In the genomic region with DNA sequence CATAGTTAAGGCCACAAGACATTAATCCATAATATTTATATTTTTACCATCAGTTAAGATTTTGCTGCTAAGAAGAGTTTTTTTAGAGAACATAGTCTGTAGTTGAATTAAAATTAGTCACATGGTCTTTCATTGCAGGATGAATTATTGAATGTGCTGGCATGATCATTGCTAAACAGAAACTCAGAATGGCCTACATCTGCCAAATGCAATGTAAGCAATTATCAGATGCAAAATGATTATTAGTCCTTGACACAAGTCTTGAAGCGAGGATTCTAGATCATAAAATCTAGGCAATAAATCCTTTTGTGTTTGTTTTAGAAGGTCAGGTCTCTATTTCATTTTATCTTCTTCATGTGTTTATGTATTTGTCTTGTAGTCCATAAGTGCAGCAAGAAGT, we compare ENCODE assay signal across 19 cellular contexts.
DNase-seq lines count a peak whose midpoint lies in the region; ATAC-seq, FAIRE-seq and TF ChIP-seq lines count a peak whose summit lies in the region.
"Had no signal": no experiment of that assay in that cellular context is flagged by ENCODE, and none has a peak within 500 bp of the region (broad histone marks: within the 10 kb centered on the region; RNA-seq: fewer than 3 reads in every experiment).

No MANE protein-coding gene starts in this region.

- no TSS peak for BruUV-seq in endothelial cell of umbilical vein (replicated peaks; lab: Mats Ljungman, UMichigan)

- H3K9me3 ChIP-seq in left ventricle myocardium inferior (replicated peaks) = no peaks in the 10 kb centered on the region
- no peaks in the 10 kb centered on the region for H3K9me3 ChIP-seq in endothelial cell of umbilical vein (replicated peaks; ENCODE audit: control insufficient read depth, insufficient read depth, low read length)

- TF ChIP-seq CTCF in left ventricle myocardium inferior (IDR thresholded peaks at IDR 0.05; ENCODE audit: borderline replicate concordance) (no peak), endothelial cell of umbilical vein (IDR thresholded peaks at IDR 0.05; ENCODE audit: extremely low read depth in 1 of 2, insufficient read depth in 1 of 2, low read depth in 1 of 2, low read length in 2 of 2) (no peak), mesothelial cell of epicardium (IDR thresholded peaks at IDR 0.05; ENCODE audit: unreplicated experiment) (no peak), chondrocyte (IDR thresholded peaks at IDR 0.05) (no peak)

- no peaks in the 10 kb centered on the region for H3K9me1 ChIP-seq in endothelial cell of umbilical vein (replicated peaks; ENCODE audit: control insufficient read depth, extremely low read depth, insufficient read depth, low read length)

- no peak for ATAC-seq in Right ventricle myocardium inferior
- ATAC-seq in activated CD4-positive, CD25-positive, alpha-beta regulatory T cell treated with anti-CD3 and anti-CD28 coated beads, Interleukin-2, amount 50 U/mL, for 24 hours = no peak

- H3K4me1 Mint-ChIP-seq in mesothelial cell of epicardium (peaks cover 36% of the 10 kb centered on the region), chondrocyte (ENCODE audit: low read depth) (peaks cover 30% of the 10 kb centered on the region)

- H3K27ac ChIP-seq in left ventricle myocardium inferior (replicated peaks) = peak overlapping the region; percentile 33
- H3K27ac ChIP-seq in endothelial cell of umbilical vein (ENCODE audit: insufficient read depth, low read depth, low read length) = peak overlapping the region; percentile 78

- intact Hi-C loops in left ventricle myocardium inferior (cut with micrococcal nuclease) (no loop called here), Right ventricle myocardium inferior (cut with DNase I) (no loop called here), endothelial cell of umbilical vein (cut with micrococcal nuclease) (loop anchor here (1.0 to 10.0 kb wide), 5 partner anchors 11 to 628 kb away; no protein-coding TSS in a partner anchor)

- H3K4me3 Mint-ChIP-seq in mesothelial cell of epicardium (no peak overlapping the region), chondrocyte (ENCODE audit: unreplicated experiment) (no peak overlapping the region)
- H3K4me3 Mint-ChIP-seq: H9 had no signal

- no peaks in the 10 kb centered on the region for H3K79me2 ChIP-seq in endothelial cell of umbilical vein (ENCODE audit: control insufficient read depth, insufficient read depth, low read length)

- DNase-seq in left ventricle myocardium inferior = no peak
- no peak for DNase-seq in Right ventricle myocardium inferior (ENCODE audit: missing footprints)
- no peak for DNase-seq in endothelial cell of umbilical vein (ENCODE audit: low read depth, low spot score)
- no peak for DNase-seq in mesothelial cell of epicardium (ENCODE audit: low spot score in 2 of 2, unreplicated experiment in 2 of 2)
- DNase-seq in erythroblast (lab: John Stamatoyannopoulos, UW) = no peak
- no peak for DNase-seq in AML-193 (lab: John Stamatoyannopoulos, UW)
- DNase-seq in chondrocyte (ENCODE audit: low spot score) = no peak
- DNase-seq: C1 segment of cervical spinal cord, DMS79, H9, NCI-H1417 treated with DMSO at 0.1 percent for 48 hours, NCI-H187 treated with DMSO at 0.1 percent for 48 hours, NCI-H2227 treated with DMSO at 0.1 percent for 48 hours, NCI-H524, NCI-H82, OCI-M1, SHP77 treated with DMSO at 0.1 percent for 48 hours had no signal

- H3K27me3 ChIP-seq in left ventricle myocardium inferior (ENCODE audit: low read depth) = no peaks in the 10 kb centered on the region
- H3K27me3 ChIP-seq in endothelial cell of umbilical vein (ENCODE audit: control insufficient read depth in 2 of 2, insufficient read depth in 2 of 2, low read length in 2 of 2) = no peaks in the 10 kb centered on the region

- FAIRE-seq in endothelial cell of umbilical vein (lab: Jason Lieb, UNC) = no peak
- FAIRE-seq: D721Med had no signal

- H3K4me3 ChIP-seq in left ventricle myocardium inferior (no peak overlapping the region), endothelial cell of umbilical vein (replicated peaks in 1 of 3; ENCODE audit: insufficient read depth in 1 of 3, low read depth in 1 of 3, low read length in 3 of 3) (no peak overlapping the region)

- H3K27ac Mint-ChIP-seq in mesothelial cell of epicardium (peak overlapping the region; percentile 27), chondrocyte (ENCODE audit: unreplicated experiment) (no peak overlapping the region)
- H3K27ac Mint-ChIP-seq: H9 had no signal

- H3K9me3 Mint-ChIP-seq in mesothelial cell of epicardium (no peaks in the 10 kb centered on the region), chondrocyte (ENCODE audit: low read depth) (peaks cover 12% of the 10 kb centered on the region)
- H3K9me3 Mint-ChIP-seq: H9 had no signal

- peak overlapping the region; percentile 45 for H3K4me2 ChIP-seq in endothelial cell of umbilical vein (ENCODE audit: insufficient read depth, low read length)

- H2AFZ ChIP-seq in endothelial cell of umbilical vein (ENCODE audit: low read depth, low read length) = no peak overlapping the region

- H3K27me3 Mint-ChIP-seq in mesothelial cell of epicardium (ENCODE audit: low read depth) = no peaks in the 10 kb centered on the region
- H3K27me3 Mint-ChIP-seq in chondrocyte (ENCODE audit: low read depth) = no peaks in the 10 kb centered on the region

- CTCF ChIA-PET in endothelial cell of umbilical vein (lab: Charles Lee) = interaction anchor here (1.1 kb wide), 1 partner anchor 172 kb away, joined by 4 read pairs; no protein-coding TSS in a partner anchor

- H3K9ac ChIP-seq in endothelial cell of umbilical vein (replicated peaks; ENCODE audit: extremely low read depth, insufficient read depth, low read length) = no peak overlapping the region

- no peaks in the 10 kb centered on the region for H4K20me1 ChIP-seq in endothelial cell of umbilical vein (replicated peaks; ENCODE audit: control insufficient read depth, extremely low read depth, insufficient read depth, low read length)

- dilution Hi-C loops in endothelial cell of umbilical vein (cut with MboI; ENCODE audit: extremely low pct_ligation_motif_present, low sequenced_read_pairs) = no loop called here

- H3K36me3 ChIP-seq in left ventricle myocardium inferior (no peaks in the 10 kb centered on the region), endothelial cell of umbilical vein (ENCODE audit: control insufficient read depth in 2 of 2, extremely low read depth in 1 of 2, insufficient read depth in 2 of 2, low read length in 2 of 2) (no peaks in the 10 kb centered on the region)

- H3K4me1 ChIP-seq in left ventricle myocardium inferior = peaks cover 32% of the 10 kb centered on the region
- peaks cover 39% of the 10 kb centered on the region for H3K4me1 ChIP-seq in endothelial cell of umbilical vein (ENCODE audit: control insufficient read depth, extremely low read depth, insufficient read depth, low read length)

- TF ChIP-seq POLR2A in endothelial cell of umbilical vein (IDR thresholded peaks at IDR 0.05; ENCODE audit: low read depth, low read length) = no peak
- no peak for TF ChIP-seq POLR2A in erythroblast (IDR thresholded peaks at IDR 0.05; ENCODE audit: low read length)

- POLR2A ChIA-PET in endothelial cell of umbilical vein (lab: Charles Lee) = no interaction called here

- H3K36me3 Mint-ChIP-seq in mesothelial cell of epicardium (no peaks in the 10 kb centered on the region), chondrocyte (ENCODE audit: low read depth) (no peaks in the 10 kb centered on the region)

TF ChIP-seq in endothelial cell of umbilical vein, 7 proteins besides CTCF, POLR2A, EP300 and RAD21:
- TF ChIP-seq MYC (IDR thresholded peaks at IDR 0.05; ENCODE audit: low read depth, low read length) = no peak
- no peak for TF ChIP-seq GATA2 (IDR thresholded peaks at IDR 0.05; ENCODE audit: insufficient read depth, insufficient read length, low read depth, low read length)
- TF ChIP-seq FOS (IDR thresholded peaks at IDR 0.05; ENCODE audit: borderline replicate concordance, insufficient read depth, low read length) = no peak
- no peak for TF ChIP-seq POLR2AphosphoS5 (IDR thresholded peaks at IDR 0.05; ENCODE audit: insufficient read depth, low read depth, low read length)
- no peak for TF ChIP-seq EZH2 (IDR thresholded peaks at IDR 0.05; ENCODE audit: borderline replicate concordance, low read depth, low read length, severe bottlenecking)
- no peak for TF ChIP-seq MAX (IDR thresholded peaks at IDR 0.05; ENCODE audit: insufficient read depth, insufficient read length)
- no peak for TF ChIP-seq JUN (IDR thresholded peaks at IDR 0.05; ENCODE audit: borderline replicate concordance, insufficient read depth, insufficient read length, low read depth)
